9 cellular contexts compared by ENCODE assay signal in the genomic region with DNA sequence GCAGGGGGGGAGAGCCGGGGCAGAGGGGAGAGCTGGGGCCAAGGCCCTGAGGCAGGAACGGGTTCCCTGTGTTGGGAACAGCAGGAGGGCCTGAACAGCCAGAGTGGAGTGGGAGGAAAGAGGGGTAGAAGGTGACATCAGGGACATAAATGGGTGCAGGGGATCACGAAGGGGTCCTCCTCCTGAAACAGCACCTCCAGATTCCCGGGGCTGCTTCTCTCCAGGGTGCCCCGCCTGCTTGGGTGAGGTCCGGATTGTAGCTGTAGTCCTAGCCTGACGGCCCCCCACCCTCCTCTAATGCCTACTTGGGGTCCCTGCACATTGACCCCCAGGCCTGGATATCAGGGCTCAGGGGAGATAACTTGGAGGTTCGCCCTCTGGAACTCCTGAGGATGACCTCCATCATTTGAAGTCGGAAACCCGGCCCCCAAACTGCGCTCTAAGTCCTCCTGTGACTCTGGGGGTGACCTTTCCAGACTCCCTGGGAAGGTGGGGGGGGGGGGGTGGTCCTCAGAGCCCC. TPM values are rescaled to one million over a fixed set of nuclear protein-coding genes. Genes with fewer than 3 reads are reported as not detected.
DNase-seq lines count a peak whose midpoint lies in the region; ATAC-seq and TF ChIP-seq lines count a peak whose summit lies in the region.
"Had no signal": no experiment of that assay in that cellular context is flagged by ENCODE, and none has a peak within 500 bp of the region (broad histone marks: within the 10 kb centered on the region; RNA-seq: fewer than 3 reads in every experiment).

No MANE protein-coding gene starts in this region.

- H4K20me1 ChIP-seq in osteoblast (ENCODE audit: insufficient read depth, low read length), result no peaks in the 10 kb centered on the region

- no peaks in the 10 kb centered on the region for H3K79me2 ChIP-seq in osteoblast (ENCODE audit: insufficient read depth, low read length)

- no peak overlapping the region for H2AFZ ChIP-seq in osteoblast (ENCODE audit: low read length)

- no peak overlapping the region for H3K4me3 ChIP-seq in CD4-positive, CD25-positive, alpha-beta regulatory T cell (ENCODE audit: low read depth, low read length)
- H3K4me3 ChIP-seq in effector memory CD4-positive, alpha-beta T cell (ENCODE audit: insufficient read depth, low read depth, low read length, poor library complexity, severe bottlenecking), result peak overlapping the region; percentile 57
- H3K4me3 ChIP-seq in osteoblast (ENCODE audit: insufficient read depth, low read length), result peak overlapping the region; percentile 60

- peaks cover 13% of the 10 kb centered on the region for H3K36me3 Mint-ChIP-seq in CD4-positive, CD25-positive, alpha-beta regulatory T cell

- no peak for DNase-seq in CD4-positive, CD25-positive, alpha-beta regulatory T cell
- DNase-seq in NCI-H69 (lab: John Stamatoyannopoulos, UW) (peak; percentile 25), osteoblast (ENCODE audit: insufficient read length, low spot score, missing footprints) (peak; percentile 87), hepatic stellate cell (ENCODE audit: low spot score) (no peak), NCI-H1930 (lab: John Stamatoyannopoulos, UW) (no peak)
- no peak for DNase-seq in effector memory CD4-positive, alpha-beta T cell
- DNase-seq: NK-92 treated with Interleukin-12 subunit alpha and Interleukin-12 subunit beta, amount 100 ng/mL, for 24 hours had no signal

- H3K36me3 ChIP-seq in CD4-positive, CD25-positive, alpha-beta regulatory T cell (ENCODE audit: control insufficient read depth, insufficient read depth, low read length), result peaks cover 14% of the 10 kb centered on the region
- H3K36me3 ChIP-seq in effector memory CD4-positive, alpha-beta T cell (ENCODE audit: control insufficient read depth, insufficient read depth, low read length), result peaks cover 30% of the 10 kb centered on the region
- peaks cover 20% of the 10 kb centered on the region for H3K36me3 ChIP-seq in osteoblast (ENCODE audit: insufficient read depth, low read length)

- peaks cover 18% of the 10 kb centered on the region for H3K27me3 Mint-ChIP-seq in CD4-positive, CD25-positive, alpha-beta regulatory T cell

- no peak for TF ChIP-seq CTCF in osteoblast (IDR thresholded peaks at IDR 0.05; ENCODE audit: extremely low read depth, low read depth, low read length)

- no peak overlapping the region for H3K27ac Mint-ChIP-seq in CD4-positive, CD25-positive, alpha-beta regulatory T cell

- no peak overlapping the region for H3K27ac ChIP-seq in CD4-positive, CD25-positive, alpha-beta regulatory T cell (ENCODE audit: insufficient read depth, low read length, poor library complexity, severe bottlenecking)
- no peak overlapping the region for H3K27ac ChIP-seq in effector memory CD4-positive, alpha-beta T cell (ENCODE audit: insufficient read depth, low read length, poor library complexity, severe bottlenecking)
- no peak overlapping the region for H3K27ac ChIP-seq in osteoblast (ENCODE audit: low read depth, low read length)

- H3K4me3 Mint-ChIP-seq in CD4-positive, CD25-positive, alpha-beta regulatory T cell, result peak overlapping the region in 3 of 4 donors; percentile 15 to 73 (median 46)

- H3K27me3 ChIP-seq in CD4-positive, CD25-positive, alpha-beta regulatory T cell (ENCODE audit: control insufficient read depth, insufficient read depth, low read length), result peaks cover 11% of the 10 kb centered on the region
- H3K27me3 ChIP-seq in effector memory CD4-positive, alpha-beta T cell (replicated peaks; ENCODE audit: control insufficient read depth, insufficient read depth, low read length, poor library complexity, severe bottlenecking), result no peaks in the 10 kb centered on the region
- H3K27me3 ChIP-seq in osteoblast (ENCODE audit: insufficient read depth, low read length), result no peaks in the 10 kb centered on the region

- no peak for ATAC-seq in CD4-positive, CD25-positive, alpha-beta regulatory T cell (ENCODE audit: low read depth in 2 of 2)
- ATAC-seq in HG03442 (IDR thresholded peaks at IDR 0.05; ENCODE audit: unreplicated experiment), result no peak
- ATAC-seq in HG03439 (IDR thresholded peaks at IDR 0.05; ENCODE audit: unreplicated experiment), result no peak

- H3K9me3 Mint-ChIP-seq in CD4-positive, CD25-positive, alpha-beta regulatory T cell, result peaks cover 0 to 4% (median 0%) of the 10 kb centered on the region in 7 donors

- H3K4me2 ChIP-seq in osteoblast (ENCODE audit: insufficient read depth, low read length), result peak overlapping the region; percentile 74

- H3K9me3 ChIP-seq in CD4-positive, CD25-positive, alpha-beta regulatory T cell (ENCODE audit: control insufficient read depth in 2 of 2, low read length in 2 of 2), result no peaks in the 10 kb centered on the region
- no peaks in the 10 kb centered on the region for H3K9me3 ChIP-seq in effector memory CD4-positive, alpha-beta T cell (ENCODE audit: control insufficient read depth, low read length)
- H3K9me3 ChIP-seq in osteoblast (ENCODE audit: low read depth, low read length), result no peaks in the 10 kb centered on the region

- H3K4me1 ChIP-seq in CD4-positive, CD25-positive, alpha-beta regulatory T cell (ENCODE audit: control insufficient read depth, insufficient read depth, low read length, poor library complexity, severe bottlenecking), result peaks cover 13% of the 10 kb centered on the region
- H3K4me1 ChIP-seq in effector memory CD4-positive, alpha-beta T cell (ENCODE audit: control insufficient read depth, insufficient read depth, low read length, poor library complexity, severe bottlenecking), result peaks cover 10% of the 10 kb centered on the region
- H3K4me1 ChIP-seq in osteoblast (ENCODE audit: insufficient read depth, low read length), result peaks cover 5% of the 10 kb centered on the region

- H3K4me1 Mint-ChIP-seq in CD4-positive, CD25-positive, alpha-beta regulatory T cell, result peaks cover 4 to 12% (median 7%) of the 10 kb centered on the region in 4 donors

RNA-seq across cellular contexts. Expression of gene SCN1B, which starts 0.5 kb away (rescaled TPM):
- 2.0 TPM for total RNA-seq in CD4-positive, CD25-positive, alpha-beta regulatory T cell
- under 1 TPM in 3 of 4 donors, not detected in 1; 0.08 to 0.23 (median 0.11) TPM for polyA plus RNA-seq in CD4-positive, CD25-positive, alpha-beta regulatory T cell
- total RNA-seq in osteoblast, result 4.7 and 5.6 TPM in 2 replicates

RNA-seq across cellular contexts. Expression of gene HPN, which starts 11.7 kb away (rescaled TPM):
- not detected for total RNA-seq in CD4-positive, CD25-positive, alpha-beta regulatory T cell
- polyA plus RNA-seq in CD4-positive, CD25-positive, alpha-beta regulatory T cell, result under 1 TPM in 2 of 4 donors, not detected in 2; 0.54 to 0.70 TPM
- under 0.01 and 0.29 TPM in 2 replicates for total RNA-seq in osteoblast

RNA-seq across cellular contexts. Expression of gene GRAMD1A, which starts 29.7 kb away (rescaled TPM):
- total RNA-seq in CD4-positive, CD25-positive, alpha-beta regulatory T cell, result 179 TPM
- 10 to 100 TPM; 25.7 to 39.4 (median 32.1) TPM for polyA plus RNA-seq in CD4-positive, CD25-positive, alpha-beta regulatory T cell
- total RNA-seq in osteoblast, result 29.7 and 33.6 TPM in 2 replicates

Comparison
In these comparisons a context has a peak if more than half of its experiments do, and no peak if none do; other contexts are left out.
1. DNase-seq: peak in NCI-H69 (single experiment) and osteoblast (single experiment); none in CD4-positive, CD25-positive, alpha-beta regulatory T cell (0 of 3), effector memory CD4-positive, alpha-beta T cell (0 of 3), hepatic stellate cell (single experiment) and NCI-H1930 (0 of 2).